In the genomic region with DNA sequence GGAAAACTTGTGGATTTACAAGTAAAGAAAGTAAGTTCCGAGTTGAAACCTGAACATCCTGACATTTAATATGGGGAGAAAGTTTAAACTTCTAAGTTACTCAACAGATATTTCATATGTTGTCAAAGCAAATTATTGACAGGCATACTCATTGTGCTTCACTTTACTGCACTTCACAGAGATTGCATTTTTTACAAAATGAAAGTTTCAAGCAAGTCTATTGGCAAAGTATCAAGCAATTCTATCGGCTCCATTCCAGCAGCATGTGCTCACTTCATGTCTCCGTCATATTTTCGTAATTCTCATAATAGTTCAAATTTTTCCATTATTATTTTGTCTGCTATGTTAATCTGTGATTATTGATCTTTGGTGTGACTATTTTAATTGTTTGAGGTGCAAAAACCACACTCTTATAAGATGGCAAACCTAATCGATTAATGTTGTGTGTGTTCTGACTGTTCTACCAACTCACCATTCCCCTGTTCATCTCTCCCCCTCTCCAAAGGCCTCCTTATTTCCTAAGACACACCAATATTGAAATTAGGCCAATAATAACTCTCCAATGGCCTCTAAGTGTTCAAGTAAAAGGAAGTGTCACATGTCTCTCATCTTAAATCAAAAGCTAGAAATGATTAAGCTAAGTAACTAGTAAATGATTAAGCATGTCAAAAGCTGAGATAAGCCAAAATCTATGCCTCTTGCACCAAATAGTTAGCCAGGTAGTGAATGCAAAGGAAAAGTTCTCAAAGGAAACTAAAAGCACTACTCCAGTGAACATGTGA, we compare ENCODE assay signal across 17 cellular contexts.
A peak's percentile ranks its signal among the peaks of the same experiment; 100 is the strongest.
DNase-seq lines count a peak whose midpoint lies in the region; ATAC-seq and TF ChIP-seq lines count a peak whose summit lies in the region.
"Had no signal": no experiment of that assay in that cellular context is flagged by ENCODE, and none has a peak within 500 bp of the region (broad histone marks: within the 10 kb centered on the region; RNA-seq: fewer than 3 reads in every experiment).

No MANE protein-coding gene starts in this region.

- no peak overlapping the region for H3K4me2 ChIP-seq in mesenchymal stem cell (ENCODE audit: low read length, poor library complexity, severe bottlenecking)
- H3K4me2 ChIP-seq: SK-N-SH had no signal

- no peak overlapping the region for H3K4ac ChIP-seq in mesenchymal stem cell (ENCODE audit: low read depth in 1 of 2, low read length in 2 of 2)

- H3K36me3 ChIP-seq in ACC112 (ENCODE audit: insufficient read depth, low read length), result no peaks in the 10 kb centered on the region
- H3K36me3 ChIP-seq in brain microvascular endothelial cell (replicated peaks), result no peaks in the 10 kb centered on the region
- H3K36me3 ChIP-seq in mesenchymal stem cell (ENCODE audit: control insufficient read depth in 1 of 2, insufficient read depth in 2 of 2, low read depth in 1 of 2, low read length in 2 of 2), result no peaks in the 10 kb centered on the region
- H3K36me3 ChIP-seq: MG63 had no signal

- TF ChIP-seq CTCF in brain microvascular endothelial cell (IDR thresholded peaks at IDR 0.05; ENCODE audit: low read depth, low read length, missing control alignments), result no peak
- no peak for TF ChIP-seq CTCF in foreskin fibroblast (IDR thresholded peaks at IDR 0.05; ENCODE audit: low read depth, low read length)

- no peaks in the 10 kb centered on the region for H3K79me2 ChIP-seq in ACC112 (ENCODE audit: control insufficient read depth, insufficient read depth, low read length, unreplicated experiment)

- H4K91ac ChIP-seq in mesenchymal stem cell (ENCODE audit: low read length), result no peak overlapping the region

- H2AFZ ChIP-seq in ACC112 (ENCODE audit: low read length, unreplicated experiment) (no peak overlapping the region), mesenchymal stem cell (ENCODE audit: low read depth, low read length) (no peak overlapping the region)

- H2BK15ac ChIP-seq in mesenchymal stem cell (ENCODE audit: low read depth, poor library complexity, severe bottlenecking), result no peak overlapping the region

- no peak overlapping the region for H2BK12ac ChIP-seq in mesenchymal stem cell (ENCODE audit: low read length in 2 of 2)

- 0 out of 2 replicates have a peak overlapping the region, but pooled peaks have one; percentile 43 for H3K4me3 ChIP-seq in ACC112 (ENCODE audit: low read depth, low read length)
- H3K4me3 ChIP-seq in brain microvascular endothelial cell (ENCODE audit: low read depth, low read length), result no peak overlapping the region
- no peak overlapping the region for H3K4me3 ChIP-seq in foreskin fibroblast (ENCODE audit: low read depth in 1 of 2, low read length in 2 of 2)
- no peak overlapping the region for H3K4me3 ChIP-seq in mesenchymal stem cell (ENCODE audit: insufficient read depth in 1 of 2, low read depth in 1 of 2, low read length in 2 of 2)
- H3K4me3 ChIP-seq: MG63 had no signal

- CTCF ChIA-PET in HEK293T (lab: Yijun Ruan, JAX), result no interaction called here

- peaks cover 2% of the 10 kb centered on the region for H3K9me3 ChIP-seq in mesenchymal stem cell (ENCODE audit: control insufficient read depth, low read length)
- H3K9me3 ChIP-seq: MG63, SK-N-SH had no signal

- no peak for ATAC-seq in GM18498 (IDR thresholded peaks at IDR 0.05; ENCODE audit: unreplicated experiment)
- ATAC-seq: Panc1 had no signal

- 100% methylated on average over 1 of the region's 5 CpGs for WGBS in mesenchymal stem cell

- in situ Hi-C loops in brain microvascular endothelial cell (cut with HindIII; ENCODE audit: low pct_ligation_motif_present, low sequenced_read_pairs), result no loop called here

- H2AK5ac ChIP-seq in mesenchymal stem cell (ENCODE audit: low read length, severe bottlenecking), result no peak overlapping the region

- peaks cover 38% of the 10 kb centered on the region for H3K27me3 ChIP-seq in ACC112 (ENCODE audit: insufficient read depth, low read length)
- no peaks in the 10 kb centered on the region for H3K27me3 ChIP-seq in brain microvascular endothelial cell (replicated peaks)
- H3K27me3 ChIP-seq in mesenchymal stem cell (ENCODE audit: control insufficient read depth in 1 of 2, insufficient read depth in 1 of 2, low read length in 2 of 2), result peaks cover 0 to 4% of the 10 kb centered on the region in 2 experiments
- H3K27me3 ChIP-seq: MG63 had no signal

- DNase-seq in brain microvascular endothelial cell, result peak; percentile 2
- DNase-seq in foreskin fibroblast, result peak; percentile 2 to 20
- DNase-seq in mesenchymal stem cell, result no peak
- DNase-seq in anterior cingulate cortex (lab: John Stamatoyannopoulos, UW), result no peak
- DNase-seq in HEK293T (ENCODE audit: extremely low spot score), result no peak
- DNase-seq in NCI-H82 treated with DMSO at 0.1 percent for 48 hours (lab: John Stamatoyannopoulos, UW; ENCODE audit: unreplicated experiment), result no peak
- DNase-seq: DMS53, GOT3, MG63, NCI-H1092 treated with DMSO at 0.1 percent for 48 hours, NCI-H1694 treated with DMSO at 0.1 percent for 48 hours, Right ventricle myocardium superior, SK-N-SH had no signal

- H3K9ac ChIP-seq in mesenchymal stem cell (ENCODE audit: low read length), result peak overlapping the region; percentile 81
- H3K9ac ChIP-seq: SK-N-SH had no signal

- no peak overlapping the region for H3K23ac ChIP-seq in mesenchymal stem cell (ENCODE audit: low read length in 2 of 2)

- H3K18ac ChIP-seq in mesenchymal stem cell (ENCODE audit: low read depth in 1 of 2, low read length in 2 of 2), result no peak overlapping the region

- H3K4me1 ChIP-seq in ACC112 (ENCODE audit: control insufficient read depth, insufficient read depth, low read length, unreplicated experiment), result no peaks in the 10 kb centered on the region
- no peaks in the 10 kb centered on the region for H3K4me1 ChIP-seq in mesenchymal stem cell (ENCODE audit: control insufficient read depth, insufficient read depth, low read depth, low read length)

- H2BK5ac ChIP-seq in mesenchymal stem cell (ENCODE audit: low read depth, low read length, poor library complexity, severe bottlenecking), result no peak overlapping the region

- no peak overlapping the region for H2BK120ac ChIP-seq in mesenchymal stem cell (ENCODE audit: low read depth, low read length)

- no peak overlapping the region for H4K8ac ChIP-seq in mesenchymal stem cell (ENCODE audit: low read length)

- POLR2A ChIA-PET in HEK293T (lab: Yijun Ruan, JAX), result no interaction called here

- H3K14ac ChIP-seq in mesenchymal stem cell (ENCODE audit: low read length in 2 of 2), result no peak overlapping the region

- no peak overlapping the region for H3K27ac ChIP-seq in ACC112 (ENCODE audit: low read depth, low read length)
- no peak overlapping the region for H3K27ac ChIP-seq in brain microvascular endothelial cell
- H3K27ac ChIP-seq in mesenchymal stem cell (ENCODE audit: low read length, poor library complexity, severe bottlenecking), result no peak overlapping the region
- H3K27ac ChIP-seq: C4-2B had no signal

- no peaks in the 10 kb centered on the region for H3K79me1 ChIP-seq in mesenchymal stem cell (replicated peaks; ENCODE audit: low read length, poor library complexity, severe bottlenecking)

TF ChIP-seq in HEK293T, 16 proteins besides CTCF, POLR2A, EP300 and RAD21:
- TF ChIP-seq BHLHE40 (IDR thresholded peaks at IDR 0.05; ENCODE audit: borderline replicate concordance) (no peak), TARDBP (IDR thresholded peaks at IDR 0.05) (no peak), ARNT (IDR thresholded peaks at IDR 0.05) (no peak), LEF1 (IDR thresholded peaks at IDR 0.05; ENCODE audit: borderline replicate concordance) (no peak), ZNF384 (IDR thresholded peaks at IDR 0.05) (no peak), FOXA1 (IDR thresholded peaks at IDR 0.05) (no peak)
- TF ChIP-seq, protein P1, sequence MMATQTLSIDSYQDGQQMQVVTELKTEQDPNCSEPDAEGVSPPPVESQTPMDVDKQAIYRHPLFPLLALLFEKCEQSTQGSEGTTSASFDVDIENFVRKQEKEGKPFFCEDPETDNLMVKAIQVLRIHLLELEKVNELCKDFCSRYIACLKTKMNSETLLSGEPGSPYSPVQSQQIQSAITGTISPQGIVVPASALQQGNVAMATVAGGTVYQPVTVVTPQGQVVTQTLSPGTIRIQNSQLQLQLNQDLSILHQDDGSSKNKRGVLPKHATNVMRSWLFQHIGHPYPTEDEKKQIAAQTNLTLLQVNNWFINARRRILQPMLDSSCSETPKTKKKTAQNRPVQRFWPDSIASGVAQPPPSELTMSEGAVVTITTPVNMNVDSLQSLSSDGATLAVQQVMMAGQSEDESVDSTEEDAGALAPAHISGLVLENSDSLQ (IDR thresholded peaks at IDR 0.05), result no peak

Comparison
In these comparisons a context has a peak if more than half of its experiments do, and no peak if none do; other contexts are left out.
1. DNase-seq: peak in brain microvascular endothelial cell (single experiment) and foreskin fibroblast (2 of 2); none in mesenchymal stem cell (single experiment), anterior cingulate cortex (0 of 58), HEK293T (single experiment) and NCI-H82 treated with DMSO at 0.1 percent for 48 hours (single experiment).